Comparison of ENCODE assay signal across 17 cellular contexts in the genomic region with DNA sequence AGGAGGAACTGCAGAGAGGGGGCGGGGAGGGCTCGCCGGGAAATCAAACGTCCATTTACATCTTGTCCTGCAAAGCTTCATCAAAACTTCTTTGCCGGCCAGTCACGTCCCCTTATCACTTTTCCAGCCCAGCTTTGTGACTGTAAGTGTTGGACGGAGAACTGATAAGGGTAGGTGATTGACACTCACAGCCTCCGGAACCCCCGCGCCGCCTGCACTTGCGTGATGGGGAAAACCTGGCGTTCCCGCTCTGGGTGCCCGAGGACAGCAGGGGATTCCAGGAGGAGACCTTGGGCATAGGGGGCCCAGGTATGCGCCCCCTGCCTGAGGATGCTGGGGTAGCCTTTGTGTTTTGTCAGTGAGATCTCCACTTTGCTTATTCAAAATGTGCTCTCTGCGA.
DNase-seq lines count a peak whose midpoint lies in the region; TF ChIP-seq lines count a peak whose summit lies in the region.
"Had no signal": no experiment of that assay in that cellular context is flagged by ENCODE, and none has a peak within 500 bp of the region (broad histone marks: within the 10 kb centered on the region; RNA-seq: fewer than 3 reads in every experiment).

No MANE protein-coding gene starts in this region.

- H3K27me3 Mint-ChIP-seq in endothelial cell (ENCODE audit: unreplicated experiment): no peaks in the 10 kb centered on the region
- H3K27me3 Mint-ChIP-seq in nephron (ENCODE audit: low read depth): peaks cover 57% of the 10 kb centered on the region

- WGBS in thyroid gland, 2 donors: 6 to 7% methylated on average over 17 of the region's 17 CpGs

- H3K36me3 Mint-ChIP-seq in endothelial cell (ENCODE audit: low read depth, unreplicated experiment): no peaks in the 10 kb centered on the region
- H3K36me3 Mint-ChIP-seq in nephron (ENCODE audit: low read depth): no peaks in the 10 kb centered on the region
- H3K36me3 Mint-ChIP-seq: activated naive CD8-positive, alpha-beta T cell treated with anti-CD3 and anti-CD28 coated beads for 36 hours; IgD-negative memory B cell had no signal

- TF ChIP-seq CTCF in GM12865 (IDR thresholded peaks at IDR 0.05; ENCODE audit: insufficient read depth, low read depth, low read length, missing control alignments) (peak; percentile 2), NB4 (IDR thresholded peaks at IDR 0.05; ENCODE audit: low read depth, low read length) (peak; percentile 33), endothelial cell (IDR thresholded peaks at IDR 0.05; ENCODE audit: unreplicated experiment) (no peak), nephron (IDR thresholded peaks at IDR 0.05; ENCODE audit: unreplicated experiment in 3 of 3) (peak in 2 of 3 experiments; percentile 13 to 41), thyroid gland (IDR thresholded peaks at IDR 0.05) (no peak)

- H3K4me3 Mint-ChIP-seq in endothelial cell (ENCODE audit: unreplicated experiment) (no peak overlapping the region), nephron (no peak overlapping the region)
- H3K4me3 Mint-ChIP-seq: activated naive CD8-positive, alpha-beta T cell treated with anti-CD3 and anti-CD28 coated beads for 36 hours; IgD-negative memory B cell had no signal

- no peaks in the 10 kb centered on the region for H3K9me3 ChIP-seq in thyroid gland
- H3K9me3 ChIP-seq: psoas muscle, thoracic aorta had no signal

- no peak for DNase-seq in GM12865 (ENCODE audit: low read depth)
- DNase-seq in NB4 (ENCODE audit: low read depth): no peak
- peak; percentile 43 for DNase-seq in endothelial cell (ENCODE audit: low spot score)
- DNase-seq in thyroid gland: no peak
- no peak for DNase-seq in G401 (ENCODE audit: low spot score)
- DNase-seq in NCI-H510A treated with DMSO at 0.1 percent for 48 hours (lab: John Stamatoyannopoulos, UW): no peak
- DNase-seq in NCI-H2029 treated with DMSO at 0.1 percent for 48 hours (lab: John Stamatoyannopoulos, UW): no peak
- DNase-seq: activated naive CD8-positive, alpha-beta T cell treated with anti-CD3 and anti-CD28 coated beads for 36 hours; DMS79; effector memory CD4-positive, alpha-beta T cell; foreskin melanocyte; kidney glomerular epithelial cell; NCI-H1417; psoas muscle had no signal

- H3K4me1 Mint-ChIP-seq in endothelial cell (ENCODE audit: unreplicated experiment) (peaks cover 2% of the 10 kb centered on the region), nephron (peaks cover 5% of the 10 kb centered on the region)
- H3K4me1 Mint-ChIP-seq: activated naive CD8-positive, alpha-beta T cell treated with anti-CD3 and anti-CD28 coated beads for 36 hours had no signal

- no peaks in the 10 kb centered on the region for H3K9me3 Mint-ChIP-seq in endothelial cell (ENCODE audit: unreplicated experiment)
- H3K9me3 Mint-ChIP-seq in nephron: no peaks in the 10 kb centered on the region
- H3K9me3 Mint-ChIP-seq: activated naive CD8-positive, alpha-beta T cell treated with anti-CD3 and anti-CD28 coated beads for 36 hours; IgD-negative memory B cell had no signal

- in situ Hi-C loops in G401 (cut with HindIII; ENCODE audit: low sequenced_read_pairs): no loop called here

- H3K4me1 ChIP-seq in thyroid gland: no peaks in the 10 kb centered on the region
- H3K4me1 ChIP-seq: psoas muscle had no signal

- TF ChIP-seq POLR2A in NB4 (IDR thresholded peaks at IDR 0.05; ENCODE audit: extremely low read depth, insufficient read length): no peak
- no peak for TF ChIP-seq POLR2A in thyroid gland (IDR thresholded peaks at IDR 0.05)

- no peaks in the 10 kb centered on the region for H3K36me3 ChIP-seq in thyroid gland
- H3K36me3 ChIP-seq: thoracic aorta had no signal

- H3K4me3 ChIP-seq in GM12865 (ENCODE audit: low read depth, low read length): no peak overlapping the region
- no peak overlapping the region for H3K4me3 ChIP-seq in NB4 (ENCODE audit: low read depth, low read length)
- H3K4me3 ChIP-seq in thyroid gland (replicated peaks in 1 of 3): no peak overlapping the region
- H3K4me3 ChIP-seq: psoas muscle, thoracic aorta had no signal

- peaks cover 3% of the 10 kb centered on the region for H3K27me3 ChIP-seq in thyroid gland

- H3K27ac ChIP-seq in thyroid gland: no peak overlapping the region
- H3K27ac ChIP-seq: psoas muscle, thoracic aorta had no signal

- H3K27ac Mint-ChIP-seq in endothelial cell (ENCODE audit: unreplicated experiment) (no peak overlapping the region), nephron (no peak overlapping the region)
- H3K27ac Mint-ChIP-seq: activated naive CD8-positive, alpha-beta T cell treated with anti-CD3 and anti-CD28 coated beads for 36 hours had no signal

- intact Hi-C loops in thyroid gland (cut with DNase I): no loop called here

Comparison
In these comparisons a context has a peak if more than half of its experiments do, and no peak if none do; other contexts are left out.
1. CTCF ChIP-seq: peak in GM12865 (single experiment), NB4 (single experiment) and nephron (2 of 3); none in endothelial cell (single experiment) and thyroid gland (0 of 6).